9 cellular contexts compared by ENCODE assay signal in genomic region chr3:40615110-40615915, GRCh38.
DNase-seq lines count a peak whose midpoint lies in the region; ATAC-seq and TF ChIP-seq lines count a peak whose summit lies in the region.
"Had no signal": no experiment of that assay in that cellular context is flagged by ENCODE, and none has a peak within 500 bp of the region (broad histone marks: within the 10 kb centered on the region; RNA-seq: fewer than 3 reads in every experiment).

No MANE protein-coding gene starts in this region.

- no peak overlapping the region for H2BK12ac ChIP-seq in mesenchymal stem cell (ENCODE audit: low read length in 2 of 2)

- H3K14ac ChIP-seq in mesenchymal stem cell (ENCODE audit: low read length in 2 of 2): no peak overlapping the region

- peaks cover 37 to 46% of the 10 kb centered on the region in 2 experiments for H3K27me3 ChIP-seq in mesenchymal stem cell (ENCODE audit: control insufficient read depth in 1 of 2, insufficient read depth in 1 of 2, low read length in 2 of 2)
- H3K27me3 ChIP-seq in aorta (ENCODE audit: control insufficient read depth in 1 of 2, insufficient read depth in 2 of 2, low read length in 1 of 2): no peaks in the 10 kb centered on the region
- H3K27me3 ChIP-seq in colonic mucosa: no peaks in the 10 kb centered on the region

- H3K27ac ChIP-seq in mesenchymal stem cell (ENCODE audit: low read length, poor library complexity, severe bottlenecking) (no peak overlapping the region), aorta (ENCODE audit: low read depth in 1 of 2, low read length in 2 of 2) (no peak overlapping the region), colonic mucosa (no peak overlapping the region)

- H2BK15ac ChIP-seq in mesenchymal stem cell (ENCODE audit: low read depth, poor library complexity, severe bottlenecking): no peak overlapping the region

- H3K9me3 ChIP-seq in mesenchymal stem cell (ENCODE audit: control insufficient read depth, low read length) (no peaks in the 10 kb centered on the region), aorta (ENCODE audit: control insufficient read depth, low read length) (no peaks in the 10 kb centered on the region), colonic mucosa (no peaks in the 10 kb centered on the region)

- 7% methylated on average over 33 of the region's 33 CpGs for whole genome bisulfite sequencing in mesenchymal stem cell
- 19% methylated on average over 31 to 33 of the region's 33 CpGs for WGBS in aorta, 2 donors

- H3K36me3 ChIP-seq in mesenchymal stem cell (ENCODE audit: control insufficient read depth in 1 of 2, insufficient read depth in 2 of 2, low read depth in 1 of 2, low read length in 2 of 2) (no peaks in the 10 kb centered on the region), aorta (ENCODE audit: control insufficient read depth in 1 of 2, insufficient read depth in 2 of 2, low read length in 1 of 2) (no peaks in the 10 kb centered on the region), colonic mucosa (no peaks in the 10 kb centered on the region)

- H3K9ac ChIP-seq in mesenchymal stem cell (ENCODE audit: low read length): no peak overlapping the region
- no peak overlapping the region for H3K9ac ChIP-seq in colonic mucosa (ENCODE audit: low read depth in 2 of 2, low read length in 2 of 2)

- H2AK5ac ChIP-seq in mesenchymal stem cell (ENCODE audit: low read length, severe bottlenecking): no peak overlapping the region

- TF ChIP-seq CTCF in choroid plexus epithelial cell (conservative IDR thresholded peaks at IDR 0.05; ENCODE audit: low read depth, low read length) (no peak), colonic mucosa (IDR thresholded peaks at IDR 0.05) (no peak)

- no peak overlapping the region for H2BK5ac ChIP-seq in mesenchymal stem cell (ENCODE audit: low read depth, low read length, poor library complexity, severe bottlenecking)

- no peak overlapping the region for H3K18ac ChIP-seq in mesenchymal stem cell (ENCODE audit: low read depth in 1 of 2, low read length in 2 of 2)

- peak overlapping the region; percentile 80 for H3K4me2 ChIP-seq in mesenchymal stem cell (ENCODE audit: low read length, poor library complexity, severe bottlenecking)

- H4K91ac ChIP-seq in mesenchymal stem cell (ENCODE audit: low read length): no peak overlapping the region

- intact Hi-C loops in Right ventricle myocardium superior (cut with DNase I): no loop called here
- intact Hi-C loops in left ventricle myocardium superior (cut with micrococcal nuclease): no loop called here
- intact Hi-C loops in aorta (cut with DNase I): no loop called here
- intact Hi-C loops in colonic mucosa (cut with DNase I): no loop called here

- no peak overlapping the region for H2AFZ ChIP-seq in mesenchymal stem cell (ENCODE audit: low read depth, low read length)

- no peak overlapping the region for H3K4ac ChIP-seq in mesenchymal stem cell (ENCODE audit: low read depth in 1 of 2, low read length in 2 of 2)

- H2BK120ac ChIP-seq in mesenchymal stem cell (ENCODE audit: low read depth, low read length): no peak overlapping the region

- H3K4me1 ChIP-seq in mesenchymal stem cell (ENCODE audit: control insufficient read depth, insufficient read depth, low read depth, low read length) (peaks cover 10% of the 10 kb centered on the region), aorta (ENCODE audit: control insufficient read depth in 1 of 2, insufficient read depth in 2 of 2, low read length in 2 of 2) (no peaks in the 10 kb centered on the region), colonic mucosa (no peaks in the 10 kb centered on the region)

- H3K23ac ChIP-seq in mesenchymal stem cell (ENCODE audit: low read length in 2 of 2): no peak overlapping the region

- no peak overlapping the region for H4K8ac ChIP-seq in mesenchymal stem cell (ENCODE audit: low read length)

- no peaks in the 10 kb centered on the region for H3K79me1 ChIP-seq in mesenchymal stem cell (replicated peaks; ENCODE audit: low read length, poor library complexity, severe bottlenecking)

- H3K4me3 ChIP-seq in choroid plexus epithelial cell (ENCODE audit: low read depth, low read length) (peak overlapping the region; percentile 11), mesenchymal stem cell (ENCODE audit: insufficient read depth in 1 of 2, low read depth in 1 of 2, low read length in 2 of 2) (peak overlapping the region; percentile 30 to 39), aorta (ENCODE audit: low read length in 2 of 2) (no peak overlapping the region), colonic mucosa (no peak overlapping the region)

- DNase-seq in Right ventricle myocardium superior (no peak), left ventricle myocardium superior (no peak), choroid plexus epithelial cell (ENCODE audit: low read depth) (peak; percentile 5), mesenchymal stem cell (no peak), aorta (no peak), colonic mucosa (no peak), MV-4-11 (lab: John Stamatoyannopoulos, UW) (no peak)
- DNase-seq in activated naive CD4-positive, alpha-beta T cell treated with Interleukin-2 at 50 U/mL for 16 hours: no peak
- DNase-seq: activated naive CD8-positive, alpha-beta T cell treated with anti-CD3 and anti-CD28 coated beads, Interleukin-2, amount 50 U/mL, for 24 hours had no signal

- peak; percentile 20 for ATAC-seq in Right ventricle myocardium superior (ENCODE audit: poor library complexity)
- no peak for ATAC-seq in left ventricle myocardium superior
- peak; percentile 44 for ATAC-seq in aorta (ENCODE audit: low FRiP score)
- ATAC-seq: activated naive CD8-positive, alpha-beta T cell treated with anti-CD3 and anti-CD28 coated beads, Interleukin-2, amount 50 U/mL, for 24 hours had no signal

Comparison
In these comparisons a context has a peak if more than half of its experiments do, and no peak if none do; other contexts are left out.
1. H3K4me3 ChIP-seq: peak in choroid plexus epithelial cell (single experiment) and mesenchymal stem cell (2 of 2); none in aorta (0 of 2) and colonic mucosa (single experiment).